In the genomic region with DNA sequence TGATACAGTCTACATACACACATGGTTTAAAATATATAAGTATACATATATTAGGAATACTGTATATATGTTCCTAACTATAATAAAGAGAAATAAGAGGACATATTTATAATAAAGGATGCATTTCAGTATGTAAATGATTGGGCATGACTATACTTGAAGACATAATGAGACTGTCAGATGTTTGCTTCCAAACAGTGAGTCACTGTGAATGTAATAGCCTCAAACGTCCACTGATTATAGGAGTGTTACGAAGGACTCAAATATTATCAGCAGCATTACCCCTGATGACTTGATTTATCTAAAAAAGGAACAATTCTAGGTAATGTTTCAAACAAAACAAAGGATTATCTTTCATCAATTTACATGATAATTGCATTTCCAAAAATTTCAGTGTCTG, we compare ENCODE assay signal across 20 cellular contexts. TPM values are rescaled to one million over a fixed set of nuclear protein-coding genes. Genes with fewer than 3 reads are reported as not detected.
A peak's percentile ranks its signal among the peaks of the same experiment; 100 is the strongest.
DNase-seq lines count a peak whose midpoint lies in the region; ATAC-seq, FAIRE-seq and TF ChIP-seq lines count a peak whose summit lies in the region.
"Had no signal": no experiment of that assay in that cellular context is flagged by ENCODE, and none has a peak within 500 bp of the region (broad histone marks: within the 10 kb centered on the region; RNA-seq: fewer than 3 reads in every experiment).

No MANE protein-coding gene starts in this region.

- H3K36me3 ChIP-seq in breast epithelium (no peaks in the 10 kb centered on the region), K562 (ENCODE audit: control insufficient read depth, insufficient read depth, low read length) (no peaks in the 10 kb centered on the region), osteoblast (ENCODE audit: insufficient read depth, low read length) (no peaks in the 10 kb centered on the region), ascending aorta (no peaks in the 10 kb centered on the region)

- CTCF ChIA-PET in MCF 10A (lab: Yijun Ruan, JAX): interaction anchor here (0.7 to 1.5 kb wide), 5 partner anchors 8 to 539 kb away, joined by 3 to 5 read pairs (median 4); no protein-coding TSS in a partner anchor
- CTCF ChIA-PET in K562 (lab: Yijun Ruan, JAX; ENCODE audit: low intra/inter-chr PET ratio): no interaction called here

- H3K36me3 Mint-ChIP-seq in MCF 10A (ENCODE audit: insufficient read depth, unreplicated experiment) (no peaks in the 10 kb centered on the region), T-helper 17 cell (ENCODE audit: low read depth) (peaks cover 3% of the 10 kb centered on the region)
- H3K36me3 Mint-ChIP-seq: CD14-positive monocyte had no signal

- H4K20me1 ChIP-seq in K562 (replicated peaks; ENCODE audit: control insufficient read depth, insufficient read depth, low read length) (no peaks in the 10 kb centered on the region), osteoblast (ENCODE audit: insufficient read depth, low read length) (no peaks in the 10 kb centered on the region)

- no peaks in the 10 kb centered on the region for H3K9me1 ChIP-seq in K562 (ENCODE audit: control insufficient read depth, insufficient read depth, low read length)

- in situ Hi-C loops in K562 (cut with MboI): no loop called here

- H3K27ac ChIP-seq in breast epithelium: no peak overlapping the region
- H3K27ac ChIP-seq in K562 (ENCODE audit: extremely low read depth, low read depth, low read length): no peak overlapping the region
- H3K27ac ChIP-seq in osteoblast (ENCODE audit: low read depth, low read length): no peak overlapping the region
- H3K27ac ChIP-seq in ascending aorta: no peak overlapping the region
- no peak overlapping the region for H3K27ac ChIP-seq in right cardiac atrium (ENCODE audit: low read length)

- H3K9ac ChIP-seq in K562 (ENCODE audit: insufficient read depth in 1 of 2, low read depth in 2 of 2, low read length in 2 of 2): no peak overlapping the region

- H3K9me3 Mint-ChIP-seq in MCF 10A (ENCODE audit: unreplicated experiment): no peaks in the 10 kb centered on the region
- H3K9me3 Mint-ChIP-seq: CD14-positive monocyte had no signal

- H3K4me3 ChIP-seq in breast epithelium: no peak overlapping the region
- H3K4me3 ChIP-seq in K562: no peak overlapping the region
- no peak overlapping the region for H3K4me3 ChIP-seq in fibroblast of mammary gland (ENCODE audit: control insufficient read depth, low read depth, low read length)
- no peak overlapping the region for H3K4me3 ChIP-seq in osteoblast (ENCODE audit: insufficient read depth, low read length)
- no peak overlapping the region for H3K4me3 ChIP-seq in ascending aorta
- H3K4me3 ChIP-seq in right cardiac atrium (ENCODE audit: low read length): no peak overlapping the region

- H3K27me3 ChIP-seq in breast epithelium (no peaks in the 10 kb centered on the region), K562 (ENCODE audit: control insufficient read depth in 2 of 2, insufficient read depth in 2 of 2, low read length in 2 of 2) (no peaks in the 10 kb centered on the region; a peak in 1 of 5 replicates), osteoblast (ENCODE audit: insufficient read depth, low read length) (no peaks in the 10 kb centered on the region), ascending aorta (no peaks in the 10 kb centered on the region), right cardiac atrium (ENCODE audit: control insufficient read depth, insufficient read depth) (no peaks in the 10 kb centered on the region)

- no peak overlapping the region for H3K4me2 ChIP-seq in K562 (ENCODE audit: insufficient read depth, low read length)
- H3K4me2 ChIP-seq in osteoblast (ENCODE audit: insufficient read depth, low read length): no peak overlapping the region

- H3K27ac Mint-ChIP-seq in MCF 10A (ENCODE audit: low read depth, unreplicated experiment) (no peak overlapping the region), T-helper 17 cell (no peak overlapping the region)
- H3K27ac Mint-ChIP-seq: CD14-positive monocyte had no signal

- TF ChIP-seq RAD21 in K562 (CRISPR knock-in tag; conservative IDR thresholded peaks at IDR 0.05 in 1 of 2, IDR thresholded peaks at IDR 0.05 in 1 of 2): no peak

- H3K27me3 Mint-ChIP-seq in MCF 10A (ENCODE audit: insufficient read depth, unreplicated experiment) (no peaks in the 10 kb centered on the region), T-helper 17 cell (peaks cover 36% of the 10 kb centered on the region)

- ATAC-seq in K562 (no peak), T-helper 17 cell (no peak), right cardiac atrium (no peak)

- no peaks in the 10 kb centered on the region for H3K9me3 ChIP-seq in breast epithelium
- no peaks in the 10 kb centered on the region for H3K9me3 ChIP-seq in K562 (replicated peaks; ENCODE audit: control insufficient read depth, insufficient read depth, low read depth, low read length)
- H3K9me3 ChIP-seq in osteoblast (ENCODE audit: low read depth, low read length): no peaks in the 10 kb centered on the region
- no peaks in the 10 kb centered on the region for H3K9me3 ChIP-seq in T-helper 17 cell (ENCODE audit: control insufficient read depth, low read length, poor library complexity, severe bottlenecking)
- no peaks in the 10 kb centered on the region for H3K9me3 ChIP-seq in ascending aorta
- H3K9me3 ChIP-seq in right cardiac atrium (ENCODE audit: control insufficient read depth, low read length): no peaks in the 10 kb centered on the region

- TF ChIP-seq CTCF in MCF 10A (IDR thresholded peaks at IDR 0.05; ENCODE audit: unreplicated experiment): no peak
- TF ChIP-seq CTCF in breast epithelium (IDR thresholded peaks at IDR 0.05): no peak
- TF ChIP-seq CTCF in K562 (IDR thresholded peaks at IDR 0.05 in 2 of 3, conservative IDR thresholded peaks at IDR 0.05 in 1 of 3; ENCODE audit: insufficient read depth in 2 of 3, low read depth in 1 of 3, low read length in 3 of 3): no peak
- TF ChIP-seq CTCF in fibroblast of mammary gland (conservative IDR thresholded peaks at IDR 0.05; ENCODE audit: control insufficient read depth, insufficient read depth, low read depth, low read length): no peak
- no peak for TF ChIP-seq CTCF in osteoblast (IDR thresholded peaks at IDR 0.05; ENCODE audit: extremely low read depth, low read depth, low read length)
- TF ChIP-seq CTCF in ascending aorta (IDR thresholded peaks at IDR 0.05): no peak

- H3K4me1 Mint-ChIP-seq in MCF 10A (ENCODE audit: insufficient read depth, unreplicated experiment) (peaks cover 7% of the 10 kb centered on the region), T-helper 17 cell (no peaks in the 10 kb centered on the region)
- H3K4me1 Mint-ChIP-seq: CD14-positive monocyte had no signal

- H2AFZ ChIP-seq in K562 (ENCODE audit: low read depth, low read length): no peak overlapping the region
- H2AFZ ChIP-seq in osteoblast (ENCODE audit: low read length): no peak overlapping the region

- H3K79me2 ChIP-seq in K562 (ENCODE audit: control insufficient read depth, insufficient read depth, low read length) (no peaks in the 10 kb centered on the region), osteoblast (ENCODE audit: insufficient read depth, low read length) (no peaks in the 10 kb centered on the region)

- POLR2A ChIA-PET in MCF 10A (lab: Yijun Ruan, JAX): interaction anchor here (1.2 to 2.1 kb wide), 2 partner anchors 23 to 40 kb away, joined by 6 to 8 read pairs; partner anchors contain the start of gene NRBF2
- POLR2A ChIA-PET in K562 (lab: Yijun Ruan, JAX): interaction anchor here (1.6 kb wide), 1 partner anchor 9 kb away, joined by 5 read pairs; no protein-coding TSS in a partner anchor

- no TSS peak for BruUV-seq in MCF 10A (replicated peaks; lab: Mats Ljungman, UMichigan)
- BruUV-seq in K562 (replicated peaks; lab: Mats Ljungman, UMichigan): no TSS peak

- DNase-seq in MCF 10A (ENCODE audit: unreplicated experiment) (peak; percentile 30), breast epithelium (ENCODE audit: low spot score in 2 of 2) (no peak), K562 (ENCODE audit: extremely low read depth in 1 of 4, low spot score in 3 of 4) (no peak), fibroblast of mammary gland (ENCODE audit: low read depth) (peak; percentile 46), osteoblast (ENCODE audit: insufficient read length, low spot score, missing footprints) (no peak), T-helper 17 cell (no peak), ascending aorta (ENCODE audit: low spot score in 2 of 2) (no peak), right cardiac atrium (no peak)
- DNase-seq: 8988T, DMS79 treated with DMSO at 0.1 percent for 48 hours, H7, NCI-H1105, NCI-H1694 treated with DMSO at 0.1 percent for 48 hours, NCI-H524, NCI-H82, OCI-M1, RPMI8226 had no signal

- intact Hi-C loops in MCF 10A (cut with micrococcal nuclease): no loop called here
- intact Hi-C loops in breast epithelium (cut with DNase I; ENCODE audit: low total_unique reads): no loop called here
- intact Hi-C loops in K562 (cut with micrococcal nuclease): no loop called here
- intact Hi-C loops in ascending aorta (cut with DNase I): no loop called here
- intact Hi-C loops in right cardiac atrium (cut with DNase I): no loop called here

- no peak for TF ChIP-seq EP300 in K562 (IDR thresholded peaks at IDR 0.05; ENCODE audit: low read length)

- H3K4me3 Mint-ChIP-seq in MCF 10A (ENCODE audit: unreplicated experiment) (no peak overlapping the region), T-helper 17 cell (no peak overlapping the region)
- H3K4me3 Mint-ChIP-seq: CD14-positive monocyte had no signal

- H3K4me1 ChIP-seq in breast epithelium (no peaks in the 10 kb centered on the region), K562 (replicated peaks in 1 of 2; ENCODE audit: control insufficient read depth in 2 of 2, insufficient read depth in 2 of 2, low read length in 2 of 2) (no peaks in the 10 kb centered on the region; a peak in 1 of 5 replicates), osteoblast (ENCODE audit: insufficient read depth, low read length) (no peaks in the 10 kb centered on the region), ascending aorta (no peaks in the 10 kb centered on the region), right cardiac atrium (ENCODE audit: control insufficient read depth, insufficient read depth, low read length) (no peaks in the 10 kb centered on the region)

- 33% methylated on average over 2 of the region's 2 CpGs for WGBS in K562 (ENCODE audit: insufficient coverage, low coverage, missing lambda C conversion rate)
- WGBS in right cardiac atrium: 67% methylated on average over 2 of the region's 2 CpGs

- TF ChIP-seq POLR2A in breast epithelium (IDR thresholded peaks at IDR 0.05) (no peak), K562 (conservative IDR thresholded peaks at IDR 0.05) (no peak)

- no peak for FAIRE-seq in K562 (lab: Jason Lieb, UNC)
- FAIRE-seq: G401.6, HTR-8/SVneo had no signal

RNA-seq across cellular contexts. Expression of gene NRBF2, which starts 39.9 kb away (rescaled TPM):
- 44.9 and 56.9 TPM in 2 replicates for total RNA-seq in MCF 10A (2022)
- 10 to 100 TPM; 14.7 to 28.5 (median 17.0) TPM for total RNA-seq in breast epithelium
- 7.5 and 15.7 TPM in 2 replicates for total RNA-seq in K562 (2011; cell fraction: chromatin; rRNA removed; ENCODE audit: low replicate concordance)
- total RNA-seq in K562 (2011; cell fraction: nucleolus; rRNA removed): 7.6 and 9.2 TPM in 2 replicates
- 6.8 and 7.9 TPM in 2 replicates for total RNA-seq in K562 (2011; cell fraction: nucleoplasm; rRNA removed)
- total RNA-seq in K562 (2014; rRNA removed): 20.2 and 20.8 TPM in 2 replicates
- total RNA-seq in K562 (2014; rRNA removed; fragmentation: Illumina TruSeq; extraction: Trizol): 29.7 and 34.1 TPM in 2 replicates
- 30.5 and 32.1 TPM in 2 replicates for total RNA-seq in K562 (2015; rRNA removed; fragmentation: Illumina TruSeq; extraction: Trizol)
- 22.1 and 23.8 TPM in 2 replicates for total RNA-seq in K562 (2021)
- polyA plus RNA-seq in K562 (2011; rRNA removed): 26.5 and 30.5 TPM in 2 replicates
- 8.0 and 11.5 TPM in 2 replicates for polyA plus RNA-seq in K562 (2011; cell fraction: cytosol; rRNA removed)
- polyA plus RNA-seq in K562 (2011; cell fraction: nucleus; rRNA removed): 5.8 and 9.5 TPM in 2 replicates
- 25.5 and 27.5 TPM in 2 replicates for polyA plus RNA-seq in K562 (2012)
- polyA plus RNA-seq in K562 (2014; fragmentation: Illumina TruSeq; extraction: Trizol): 27.9 and 33.5 TPM in 2 replicates
- 10 to 100 TPM; 38.1 to 52.1 TPM for polyA plus RNA-seq in K562 (2014; fragmentation: Nextera tagmentation; extraction: Ambion mirVana)
- 24.7 and 25.3 TPM in 2 replicates for polyA plus RNA-seq in K562 (2014; rRNA removed)
- 15.8 and 20.3 TPM in 2 replicates for polyA minus RNA-seq in K562 (2011; rRNA and poly(A)+ RNA removed)
- 8.4 and 12.0 TPM in 2 replicates for polyA minus RNA-seq in K562 (2011; cell fraction: cytosol; rRNA and poly(A)+ RNA removed)
- polyA minus RNA-seq in K562 (2011; cell fraction: nucleus; rRNA and poly(A)+ RNA removed): 4.4 and 7.7 TPM in 2 replicates
- total RNA-seq in osteoblast: 35.1 and 43.3 TPM in 2 replicates
- total RNA-seq in T-helper 17 cell: 10 to 100 TPM; 22.2 to 30.7 TPM
- 4.2 TPM for total RNA-seq in ascending aorta
- total RNA-seq in right cardiac atrium: 10 to 100 TPM in 3 of 4 donors, 1 to 10 TPM in 1; 8.3 to 13.4 (median 10.5) TPM
- polyA plus RNA-seq in right cardiac atrium: 7.5 TPM

Comparison
In these comparisons a context has a peak if more than half of its experiments do, and no peak if none do; other contexts are left out.
1. DNase-seq: peak in MCF 10A (single experiment) and fibroblast of mammary gland (single experiment); none in breast epithelium (0 of 2), K562 (0 of 4), osteoblast (single experiment), T-helper 17 cell (0 of 3), ascending aorta (0 of 2) and right cardiac atrium (0 of 3).